In genomic region chr1:12452262-12452661, GRCh38 we compare ENCODE assay signal across 21 cellular contexts.
A peak's percentile ranks its signal among the peaks of the same experiment; 100 is the strongest.
DNase-seq lines count a peak whose midpoint lies in the region; ATAC-seq and TF ChIP-seq lines count a peak whose summit lies in the region.
"Had no signal": no experiment of that assay in that cellular context is flagged by ENCODE, and none has a peak within 500 bp of the region (broad histone marks: within the 10 kb centered on the region; RNA-seq: fewer than 3 reads in every experiment).

No MANE protein-coding gene starts in this region.

- CTCF ChIA-PET in MCF 10A (lab: Yijun Ruan, JAX), result interaction anchor here (0.8 to 1.2 kb wide), 2 partner anchors 24 to 36 kb away, joined by 3 read pairs; no protein-coding TSS in a partner anchor

- DNase-seq in breast epithelium (ENCODE audit: low spot score in 2 of 2) (no peak), MCF 10A (ENCODE audit: unreplicated experiment) (no peak), esophagus muscularis mucosa (ENCODE audit: extremely low spot score) (no peak), gastrocnemius medialis (no peak), uterus (no peak), DMS114 treated with DMSO at 0.1 percent for 48 hours (lab: John Stamatoyannopoulos, UW; ENCODE audit: unreplicated experiment) (no peak), head of caudate nucleus (no peak)
- DNase-seq: 8988T; activated CD4-positive, CD25-positive, alpha-beta regulatory T cell; activated CD8-positive, alpha-beta memory T cell treated with anti-CD3 and anti-CD28 coated beads for 24 hours; BE2C; caudate nucleus; DMS153; KBM-7; NCI-H1048; NCI-H69; nephron progenitor cell; OCI-M1; SJCRH30 had no signal

- peaks cover 31% of the 10 kb centered on the region for H3K4me1 Mint-ChIP-seq in MCF 10A (ENCODE audit: insufficient read depth, unreplicated experiment)

- TF ChIP-seq POLR2A in breast epithelium (IDR thresholded peaks at IDR 0.05), result no peak
- no peak for TF ChIP-seq POLR2A in esophagus muscularis mucosa (IDR thresholded peaks at IDR 0.05; ENCODE audit: low read depth)
- TF ChIP-seq POLR2A in gastrocnemius medialis (IDR thresholded peaks at IDR 0.05), result no peak
- TF ChIP-seq POLR2A in uterus (IDR thresholded peaks at IDR 0.05), result no peak

- H3K27me3 ChIP-seq in breast epithelium (no peaks in the 10 kb centered on the region), esophagus muscularis mucosa (no peaks in the 10 kb centered on the region), gastrocnemius medialis (no peaks in the 10 kb centered on the region), uterus (no peaks in the 10 kb centered on the region)
- H3K27me3 ChIP-seq: BE2C, SJCRH30 had no signal

- H3K36me3 Mint-ChIP-seq in MCF 10A (ENCODE audit: insufficient read depth, unreplicated experiment), result peaks cover 25% of the 10 kb centered on the region

- H3K27me3 Mint-ChIP-seq in MCF 10A (ENCODE audit: insufficient read depth, unreplicated experiment), result no peaks in the 10 kb centered on the region
- H3K27me3 Mint-ChIP-seq: progenitor cell of endocrine pancreas had no signal

- H3K9me3 ChIP-seq in breast epithelium (no peaks in the 10 kb centered on the region), esophagus muscularis mucosa (no peaks in the 10 kb centered on the region), gastrocnemius medialis (no peaks in the 10 kb centered on the region), uterus (no peaks in the 10 kb centered on the region)
- H3K9me3 ChIP-seq: BE2C had no signal

- H3K36me3 ChIP-seq in breast epithelium (no peaks in the 10 kb centered on the region), esophagus muscularis mucosa (peaks cover 0 to 10% (median 2%) of the 10 kb centered on the region in 4 donors), gastrocnemius medialis (no peaks in the 10 kb centered on the region), uterus (no peaks in the 10 kb centered on the region)
- H3K36me3 ChIP-seq: BE2C had no signal

- no peak overlapping the region for H3K4me3 Mint-ChIP-seq in MCF 10A (ENCODE audit: unreplicated experiment)
- H3K4me3 Mint-ChIP-seq: nephron progenitor cell had no signal

- no peak for TF ChIP-seq EP300 in esophagus muscularis mucosa (IDR thresholded peaks at IDR 0.05)

- H3K4me3 ChIP-seq in breast epithelium, result no peak overlapping the region
- H3K4me3 ChIP-seq in esophagus muscularis mucosa, result no peak overlapping the region
- H3K4me3 ChIP-seq in gastrocnemius medialis, result no peak overlapping the region
- no peak overlapping the region for H3K4me3 ChIP-seq in uterus
- H3K4me3 ChIP-seq: SJCRH30 had no signal

- peaks cover 17 to 62% of the 10 kb centered on the region in 2 donors for H3K4me1 ChIP-seq in breast epithelium
- H3K4me1 ChIP-seq in esophagus muscularis mucosa, result peaks cover 98 to 100% (median 100%) of the 10 kb centered on the region in 4 donors
- H3K4me1 ChIP-seq in gastrocnemius medialis, result peaks cover 85 to 96% of the 10 kb centered on the region in 2 donors
- H3K4me1 ChIP-seq in uterus, result peaks cover 17 to 21% of the 10 kb centered on the region in 2 donors
- H3K4me1 ChIP-seq: BE2C had no signal

- intact Hi-C loops in breast epithelium (cut with DNase I; ENCODE audit: low total_unique reads) (no loop called here), MCF 10A (cut with micrococcal nuclease) (no loop called here), esophagus muscularis mucosa (cut with DNase I) (no loop called here), gastrocnemius medialis (cut with DNase I; ENCODE audit: low total_unique reads) (loop anchor here (2.0 to 5.0 kb wide), 4 partner anchors 90 to 215 kb away; partner anchors contain the start of gene DHRS3), uterus (cut with DNase I; ENCODE audit: low total_unique reads) (no loop called here), head of caudate nucleus (cut with DNase I) (no loop called here)

- no TSS peak for BruUV-seq in MCF 10A (replicated peaks; lab: Mats Ljungman, UMichigan)

- no peak overlapping the region for H3K27ac Mint-ChIP-seq in MCF 10A (ENCODE audit: low read depth, unreplicated experiment)
- H3K27ac Mint-ChIP-seq: nephron progenitor cell had no signal

- no peaks in the 10 kb centered on the region for H3K9me3 Mint-ChIP-seq in MCF 10A (ENCODE audit: unreplicated experiment)
- H3K9me3 Mint-ChIP-seq: nephron progenitor cell had no signal

- no peak for ATAC-seq in gastrocnemius medialis
- no peak for ATAC-seq in GM18867 (IDR thresholded peaks at IDR 0.05; ENCODE audit: unreplicated experiment)

- POLR2A ChIA-PET in MCF 10A (lab: Yijun Ruan, JAX), result interaction anchor here (1.0 kb wide), 1 partner anchor 14 kb away, joined by 3 read pairs; no protein-coding TSS in a partner anchor

- H3K27ac ChIP-seq in breast epithelium (peak overlapping the region; percentile 83 to 93), esophagus muscularis mucosa (replicated peaks in 1 of 4) (peak overlapping the region; percentile 85 to 87 (median 86)), gastrocnemius medialis (peak overlapping the region; percentile 84 to 91 (median 90)), uterus (peak overlapping the region; percentile 67)
- H3K27ac ChIP-seq: SJCRH30 had no signal

- in situ Hi-C loops in gastrocnemius medialis (cut with MboI; ENCODE audit: low sequenced_read_pairs in 4 of 4), result no loop called here

- TF ChIP-seq CTCF in breast epithelium (IDR thresholded peaks at IDR 0.05) (no peak), MCF 10A (IDR thresholded peaks at IDR 0.05; ENCODE audit: unreplicated experiment) (no peak), esophagus muscularis mucosa (IDR thresholded peaks at IDR 0.05) (no peak), gastrocnemius medialis (IDR thresholded peaks at IDR 0.05 in 4 of 5, conservative IDR thresholded peaks at IDR 0.05 in 1 of 5) (no peak), uterus (IDR thresholded peaks at IDR 0.05) (no peak)
